10 cellular contexts compared by ENCODE assay signal in genomic region chr20:53873249-53873642, GRCh38.
A peak's percentile ranks its signal among the peaks of the same experiment; 100 is the strongest.
DNase-seq lines count a peak whose midpoint lies in the region; TF ChIP-seq lines count a peak whose summit lies in the region.
"Had no signal": no experiment of that assay in that cellular context is flagged by ENCODE, and none has a peak within 500 bp of the region (broad histone marks: within the 10 kb centered on the region; RNA-seq: fewer than 3 reads in every experiment).

No MANE protein-coding gene starts in this region.

- H4K20me1 ChIP-seq in smooth muscle cell (ENCODE audit: low read depth) = no peaks in the 10 kb centered on the region

- H2AFZ ChIP-seq in smooth muscle cell (ENCODE audit: low read depth) = peak overlapping the region; percentile 87

- TF ChIP-seq CTCF in smooth muscle cell (IDR thresholded peaks at IDR 0.05; ENCODE audit: borderline replicate concordance, insufficient read depth, poor library complexity, severe bottlenecking) (no peak), HFFc6 (IDR thresholded peaks at IDR 0.05) (no peak)

- H3K4me3 Mint-ChIP-seq in dendritic cell treated with granulocyte-macrophage colony-stimulating factor and Interleukin-4, amounts not matched to agents 40 ng/mL and 50 ng/mL, for 4 days = no peak overlapping the region
- H3K4me3 Mint-ChIP-seq in HFFc6 = no peak overlapping the region

- no peaks in the 10 kb centered on the region for H3K27me3 Mint-ChIP-seq in dendritic cell treated with granulocyte-macrophage colony-stimulating factor and Interleukin-4, amounts not matched to agents 40 ng/mL and 50 ng/mL, for 4 days
- H3K27me3 Mint-ChIP-seq in HFFc6 (ENCODE audit: insufficient read depth) = peaks cover 1% of the 10 kb centered on the region; the same call in 1 of the 2 replicates

- intact Hi-C loops in dendritic cell treated with granulocyte-macrophage colony-stimulating factor and Interleukin-4, amounts not matched to agents 40 ng/mL and 50 ng/mL, for 4 days (cut with micrococcal nuclease) = loop anchor here (5.0 kb wide), 2 partner anchors 69 to 296 kb away; no protein-coding TSS in a partner anchor

- H3K4me2 ChIP-seq in smooth muscle cell = no peak overlapping the region

- H3K27ac Mint-ChIP-seq in dendritic cell treated with granulocyte-macrophage colony-stimulating factor and Interleukin-4, amounts not matched to agents 40 ng/mL and 50 ng/mL, for 4 days = peak overlapping the region; percentile 11
- H3K27ac Mint-ChIP-seq in HFFc6 = no peak overlapping the region

- no peaks in the 10 kb centered on the region for H3K27me3 ChIP-seq in NT2/D1 (ENCODE audit: insufficient read depth, insufficient read length)
- no peaks in the 10 kb centered on the region for H3K27me3 ChIP-seq in smooth muscle cell (ENCODE audit: low read depth)
- H3K27me3 ChIP-seq: brain microvascular endothelial cell had no signal

- peak overlapping the region; percentile 33 for H3K9ac ChIP-seq in NT2/D1 (ENCODE audit: insufficient read length, low read depth)
- H3K9ac ChIP-seq in smooth muscle cell (ENCODE audit: low read depth) = no peak overlapping the region

- H3F3A ChIP-seq in smooth muscle cell (ENCODE audit: low read depth) = no peaks in the 10 kb centered on the region

- H3K36me3 Mint-ChIP-seq in dendritic cell treated with granulocyte-macrophage colony-stimulating factor and Interleukin-4, amounts not matched to agents 40 ng/mL and 50 ng/mL, for 4 days (ENCODE audit: low read depth) = no peaks in the 10 kb centered on the region
- H3K36me3 Mint-ChIP-seq in HFFc6 (ENCODE audit: low read depth) = no peaks in the 10 kb centered on the region

- H3K79me2 ChIP-seq in smooth muscle cell (ENCODE audit: low read depth) = no peaks in the 10 kb centered on the region

- 75% methylated on average over 2 of the region's 2 CpGs for WGBS in smooth muscle cell (ENCODE audit: low lambda C conversion rate)

- H3K9me3 Mint-ChIP-seq in dendritic cell treated with granulocyte-macrophage colony-stimulating factor and Interleukin-4, amounts not matched to agents 40 ng/mL and 50 ng/mL, for 4 days = peaks cover 10% of the 10 kb centered on the region
- no peaks in the 10 kb centered on the region for H3K9me3 Mint-ChIP-seq in HFFc6

- H3K27ac ChIP-seq in smooth muscle cell (ENCODE audit: low read depth) = no peak overlapping the region

- no peak overlapping the region for H3K4me3 ChIP-seq in NT2/D1 (ENCODE audit: insufficient read length, low read depth)
- H3K4me3 ChIP-seq in smooth muscle cell = no peak overlapping the region

- H3K4me1 Mint-ChIP-seq in dendritic cell treated with granulocyte-macrophage colony-stimulating factor and Interleukin-4, amounts not matched to agents 40 ng/mL and 50 ng/mL, for 4 days (ENCODE audit: low read depth) = peaks cover 36% of the 10 kb centered on the region
- H3K4me1 Mint-ChIP-seq in HFFc6 (ENCODE audit: low read depth) = peaks cover 39% of the 10 kb centered on the region

- no peaks in the 10 kb centered on the region for H3K36me3 ChIP-seq in NT2/D1 (ENCODE audit: insufficient read depth, insufficient read length, low read length)
- H3K36me3 ChIP-seq in smooth muscle cell (ENCODE audit: low read depth) = no peaks in the 10 kb centered on the region
- H3K36me3 ChIP-seq: brain microvascular endothelial cell had no signal

- H3K4me1 ChIP-seq in NT2/D1 (ENCODE audit: insufficient read depth, insufficient read length) (peaks cover 2% of the 10 kb centered on the region), smooth muscle cell (ENCODE audit: low read depth) (peaks cover 25% of the 10 kb centered on the region)

- DNase-seq in NCI-H2171 treated with DMSO at 0.1 percent for 48 hours (lab: John Stamatoyannopoulos, UW) = peak; percentile 63
- DNase-seq in NCI-H2171 (lab: John Stamatoyannopoulos, UW) = no peak
- DNase-seq in NT2/D1 (ENCODE audit: low read depth, low spot score) = no peak
- DNase-seq in smooth muscle cell (lab: John Stamatoyannopoulos, UW; ENCODE audit: unreplicated experiment) = no peak
- DNase-seq in HFFc6 = no peak
- no peak for DNase-seq in stimulated activated CD4-positive, alpha-beta T cell treated with anti-CD3 and anti-CD28 coated beads, Interleukin-2, amount 100 ng/mL, for 48 hours
- no peak for DNase-seq in NCI-H345 (lab: John Stamatoyannopoulos, UW)
- DNase-seq: left ventricle myocardium superior had no signal

- H3K9me3 ChIP-seq in NT2/D1 (ENCODE audit: insufficient read depth, low read length) = no peaks in the 10 kb centered on the region
- H3K9me3 ChIP-seq in smooth muscle cell (replicated peaks; ENCODE audit: low read depth) = no peaks in the 10 kb centered on the region
